17 cellular contexts compared by ENCODE assay signal in the genomic region with DNA sequence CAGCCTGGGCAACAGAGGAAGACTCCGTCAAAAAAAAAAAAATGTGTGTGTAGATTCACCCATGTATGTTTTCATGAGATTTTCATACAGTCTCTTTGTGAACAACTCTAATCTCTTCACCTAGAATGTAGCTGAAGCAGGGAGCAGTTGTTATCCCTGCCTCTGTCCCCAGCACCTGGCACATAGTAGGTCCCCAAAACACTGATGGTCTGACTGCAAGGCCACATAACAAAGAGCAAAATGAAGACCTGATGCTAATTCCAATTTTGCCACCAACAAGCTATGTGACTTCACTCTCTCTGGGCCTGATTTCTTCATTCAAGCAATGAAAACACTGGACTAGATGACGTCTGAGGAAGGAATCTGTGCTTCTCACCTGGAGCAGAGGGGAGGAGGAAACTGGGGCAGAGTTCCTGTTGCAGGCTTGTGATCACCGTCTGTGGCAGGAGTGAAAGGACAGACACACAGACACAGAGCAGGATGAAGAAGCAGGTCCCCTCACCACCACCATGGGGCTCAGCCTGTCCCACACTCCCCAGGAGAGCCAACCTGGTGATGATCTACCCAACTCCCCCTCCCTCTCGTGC. TPM values are rescaled to one million over a fixed set of nuclear protein-coding genes. Genes with fewer than 3 reads are reported as not detected.
DNase-seq lines count a peak whose midpoint lies in the region; ATAC-seq and TF ChIP-seq lines count a peak whose summit lies in the region.
"Had no signal": no experiment of that assay in that cellular context is flagged by ENCODE, and none has a peak within 500 bp of the region (broad histone marks: within the 10 kb centered on the region; RNA-seq: fewer than 3 reads in every experiment).

No MANE protein-coding gene starts in this region.

- H2AFZ ChIP-seq in PC-3 (ENCODE audit: low read length): no peak overlapping the region
- H2AFZ ChIP-seq: GM23248 had no signal

- H4K20me1 ChIP-seq in PC-3 (ENCODE audit: low read length): no peaks in the 10 kb centered on the region

- TF ChIP-seq POLR2A in spleen (IDR thresholded peaks at IDR 0.05): no peak

- H3K9me3 Mint-ChIP-seq in endothelial cell (ENCODE audit: unreplicated experiment): no peaks in the 10 kb centered on the region
- H3K9me3 Mint-ChIP-seq in stimulated activated effector memory CD8-positive, alpha-beta T cell treated with anti-CD3 and anti-CD28 coated beads, Interleukin-12 subunit alpha, Interleukin-12 subunit beta, amount 100 ng/mL, for 72 hours: no peaks in the 10 kb centered on the region
- H3K9me3 Mint-ChIP-seq: CD4-positive, alpha-beta T cell had no signal

- intact Hi-C loops in PC-3 (cut with micrococcal nuclease): no loop called here
- intact Hi-C loops in spleen (cut with DNase I; ENCODE audit: low total_unique reads): no loop called here

- 48 to 63% (median 50%) methylated on average over 4 of the region's 4 CpGs for WGBS in spleen, 5 donors

- H3K27me3 Mint-ChIP-seq in endothelial cell (ENCODE audit: unreplicated experiment): no peaks in the 10 kb centered on the region
- H3K27me3 Mint-ChIP-seq: CD4-positive, alpha-beta T cell had no signal

- H3K36me3 Mint-ChIP-seq in endothelial cell (ENCODE audit: low read depth, unreplicated experiment): peaks cover 3% of the 10 kb centered on the region
- H3K36me3 Mint-ChIP-seq in stimulated activated effector memory CD8-positive, alpha-beta T cell treated with anti-CD3 and anti-CD28 coated beads, Interleukin-12 subunit alpha, Interleukin-12 subunit beta, amount 100 ng/mL, for 72 hours: no peaks in the 10 kb centered on the region

- CTCF ChIA-PET in PC-3 (lab: Charles Lee): no interaction called here

- H3K4me1 ChIP-seq in PC-3 (ENCODE audit: insufficient read depth, low read length) (peaks cover 34% of the 10 kb centered on the region), spleen (peaks cover 0 to 40% (median 6%) of the 10 kb centered on the region in 6 donors)
- H3K4me1 ChIP-seq: SJCRH30 had no signal

- H3K9me3 ChIP-seq in PC-3 (ENCODE audit: low read length) (no peaks in the 10 kb centered on the region), spleen (no peaks in the 10 kb centered on the region)
- H3K9me3 ChIP-seq: SJCRH30 had no signal

- no peak overlapping the region for H3K4me3 ChIP-seq in PC-3 (ENCODE audit: low read length)
- no peak overlapping the region for H3K4me3 ChIP-seq in spleen
- H3K4me3 ChIP-seq: GM23248, SJCRH30 had no signal

- H3K4me2 ChIP-seq in PC-3 (ENCODE audit: low read length): 0 out of 2 replicates have a peak overlapping the region, but pooled peaks have one; percentile 10

- H3K9ac ChIP-seq in PC-3 (ENCODE audit: low read length): no peak overlapping the region
- H3K9ac ChIP-seq: GM23248 had no signal

- no peaks in the 10 kb centered on the region for H3F3A ChIP-seq in PC-3 (ENCODE audit: low read length, unreplicated experiment)

- DNase-seq in PC-3 (peak; percentile 33), endothelial cell (ENCODE audit: low spot score) (no peak), NCI-H1694 (lab: John Stamatoyannopoulos, UW) (no peak), spleen (no peak), occipital lobe (lab: John Stamatoyannopoulos, UW) (no peak)
- DNase-seq in stimulated activated effector memory CD8-positive, alpha-beta T cell treated with anti-CD3 and anti-CD28 coated beads, Interleukin-12 subunit alpha, Interleukin-12 subunit beta, amount 100 ng/mL, for 72 hours (ENCODE audit: low spot score in 2 of 2): no peak
- DNase-seq: ACHN; CD4-positive, alpha-beta T cell; GM23248; NCI-H1092; NCI-H187; NCI-H510A; NCI-H82; SJCRH30 had no signal

- no peaks in the 10 kb centered on the region for H3K9me2 ChIP-seq in PC-3 (replicated peaks; ENCODE audit: low read length)

- H3K27me3 ChIP-seq in PC-3 (ENCODE audit: low read length) (no peaks in the 10 kb centered on the region), spleen (replicated peaks in 1 of 7) (no peaks in the 10 kb centered on the region)
- H3K27me3 ChIP-seq: SJCRH30 had no signal

- H3K79me2 ChIP-seq in PC-3 (ENCODE audit: low read length): no peaks in the 10 kb centered on the region

- no peaks in the 10 kb centered on the region for H3K36me3 ChIP-seq in PC-3 (ENCODE audit: low read depth, low read length)
- H3K36me3 ChIP-seq in spleen: peaks cover 0 to 1% (median 0%) of the 10 kb centered on the region in 6 donors
- H3K36me3 ChIP-seq: SJCRH30 had no signal

- no peak for TF ChIP-seq CTCF in C4-2B (conservative IDR thresholded peaks at IDR 0.05)
- TF ChIP-seq CTCF in PC-3 (conservative IDR thresholded peaks at IDR 0.05; ENCODE audit: low read depth, low read length): no peak
- TF ChIP-seq CTCF in endothelial cell (IDR thresholded peaks at IDR 0.05; ENCODE audit: unreplicated experiment): no peak
- no peak for TF ChIP-seq CTCF in spleen (IDR thresholded peaks at IDR 0.05 in 8 of 11, conservative IDR thresholded peaks at IDR 0.05 in 3 of 11)

- H3K4me1 Mint-ChIP-seq in endothelial cell (ENCODE audit: unreplicated experiment): peaks cover 4% of the 10 kb centered on the region
- H3K4me1 Mint-ChIP-seq in stimulated activated effector memory CD8-positive, alpha-beta T cell treated with anti-CD3 and anti-CD28 coated beads, Interleukin-12 subunit alpha, Interleukin-12 subunit beta, amount 100 ng/mL, for 72 hours: no peaks in the 10 kb centered on the region

- no peak overlapping the region for H3K4me3 Mint-ChIP-seq in endothelial cell (ENCODE audit: unreplicated experiment)
- no peak overlapping the region for H3K4me3 Mint-ChIP-seq in stimulated activated effector memory CD8-positive, alpha-beta T cell treated with anti-CD3 and anti-CD28 coated beads, Interleukin-12 subunit alpha, Interleukin-12 subunit beta, amount 100 ng/mL, for 72 hours
- H3K4me3 Mint-ChIP-seq: CD4-positive, alpha-beta T cell had no signal

- BruUV-seq in PC-3 (replicated peaks; lab: Mats Ljungman, UMichigan): no TSS peak

- peak overlapping the region; percentile 86 for H3K27ac ChIP-seq in C4-2B
- peak overlapping the region; percentile 44 for H3K27ac ChIP-seq in PC-3 (ENCODE audit: low read length)
- no peak overlapping the region for H3K27ac ChIP-seq in spleen
- H3K27ac ChIP-seq: GM23248, SJCRH30 had no signal

- POLR2A ChIA-PET in PC-3 (lab: Charles Lee; ENCODE audit: unreplicated experiment): interaction anchor here (1.5 kb wide), 1 partner anchor 11 kb away, joined by 6 read pairs; no protein-coding TSS in a partner anchor

- no peak for ATAC-seq in PC-3
- no peak for ATAC-seq in stimulated activated effector memory CD8-positive, alpha-beta T cell treated with anti-CD3 and anti-CD28 coated beads, Interleukin-12 subunit alpha, Interleukin-12 subunit beta, amount 100 ng/mL, for 72 hours
- ATAC-seq: HCT116 had no signal

- peak overlapping the region; percentile 28 for H3K27ac Mint-ChIP-seq in endothelial cell (ENCODE audit: unreplicated experiment)
- peak overlapping the region; percentile 26 for H3K27ac Mint-ChIP-seq in stimulated activated effector memory CD8-positive, alpha-beta T cell treated with anti-CD3 and anti-CD28 coated beads, Interleukin-12 subunit alpha, Interleukin-12 subunit beta, amount 100 ng/mL, for 72 hours
- H3K27ac Mint-ChIP-seq: CD4-positive, alpha-beta T cell had no signal

RNA-seq across cellular contexts. Expression of gene SLC44A4, which starts 4.6 kb away (rescaled TPM):
- total RNA-seq in PC-3 (2014; rRNA removed): 3.5 and 4.9 TPM in 2 replicates
- total RNA-seq in endothelial cell (ENCODE audit: unreplicated experiment): 1.6 TPM
- 1 to 10 TPM; 1.0 to 5.9 (median 3.3) TPM for total RNA-seq in spleen
- polyA plus RNA-seq in spleen: under 1 TPM; 0.20 to 0.83 (median 0.26) TPM
- total RNA-seq in occipital lobe: not detected
- total RNA-seq: GM23248, RPMI7951 had no signal
- polyA plus RNA-seq: GM23248 had no signal

RNA-seq across cellular contexts. Expression of gene NEU1, which starts 11.6 kb away (rescaled TPM):
- total RNA-seq in PC-3 (2014; rRNA removed) (31.7 and 33.1 TPM in 2 replicates), endothelial cell (ENCODE audit: unreplicated experiment) (31.9 TPM), spleen (10 to 100 TPM; 28.6 to 60.7 (median 39.0) TPM), occipital lobe (20.3 TPM)
- polyA plus RNA-seq in spleen: 10 to 100 TPM; 14.0 to 22.6 (median 19.4) TPM

RNA-seq across cellular contexts. Expression of gene EHMT2, which starts 23.3 kb away (rescaled TPM):
- total RNA-seq in PC-3 (2014; rRNA removed) (74.5 and 80.8 TPM in 2 replicates), endothelial cell (ENCODE audit: unreplicated experiment) (53.4 TPM), spleen (10 to 100 TPM; 38.6 to 60.7 (median 49.0) TPM), occipital lobe (83.9 TPM)
- 10 to 100 TPM; 36.5 to 66.1 (median 57.7) TPM for polyA plus RNA-seq in spleen

RNA-seq across cellular contexts. Expression of gene ZBTB12, which starts 27.7 kb away (rescaled TPM):
- total RNA-seq in PC-3 (2014; rRNA removed) (5.4 and 8.6 TPM in 2 replicates), endothelial cell (ENCODE audit: unreplicated experiment) (9.0 TPM), spleen (1 to 10 TPM; 1.3 to 4.6 (median 4.2) TPM), occipital lobe (25.6 TPM)
- 1 to 10 TPM; 1.5 to 4.3 (median 2.4) TPM for polyA plus RNA-seq in spleen
- polyA plus RNA-seq: GM23248 had no signal

RNA-seq across cellular contexts. Expression of gene HSPA1B, which starts 46.6 kb away (rescaled TPM):
- total RNA-seq in PC-3 (2014; rRNA removed) (265 and 331 TPM in 2 replicates), endothelial cell (ENCODE audit: unreplicated experiment) (19.8 TPM), spleen (100 to 1,000 TPM in 1 of 7 donors, 10 to 100 TPM in 6; 40.4 to 372 (median 48.3) TPM), occipital lobe (121 TPM)
- polyA plus RNA-seq in spleen: 10 to 100 TPM in 1 of 3 donors, 1 to 10 TPM in 2; 7.4 to 20.6 (median 8.7) TPM

Comparison
In these comparisons a context has a peak if more than half of its experiments do, and no peak if none do; other contexts are left out.
1. H3K27ac ChIP-seq: peak in C4-2B (single experiment) and PC-3 (single experiment); none in spleen (0 of 8).